8 cellular contexts compared by ENCODE assay signal in the genomic region with DNA sequence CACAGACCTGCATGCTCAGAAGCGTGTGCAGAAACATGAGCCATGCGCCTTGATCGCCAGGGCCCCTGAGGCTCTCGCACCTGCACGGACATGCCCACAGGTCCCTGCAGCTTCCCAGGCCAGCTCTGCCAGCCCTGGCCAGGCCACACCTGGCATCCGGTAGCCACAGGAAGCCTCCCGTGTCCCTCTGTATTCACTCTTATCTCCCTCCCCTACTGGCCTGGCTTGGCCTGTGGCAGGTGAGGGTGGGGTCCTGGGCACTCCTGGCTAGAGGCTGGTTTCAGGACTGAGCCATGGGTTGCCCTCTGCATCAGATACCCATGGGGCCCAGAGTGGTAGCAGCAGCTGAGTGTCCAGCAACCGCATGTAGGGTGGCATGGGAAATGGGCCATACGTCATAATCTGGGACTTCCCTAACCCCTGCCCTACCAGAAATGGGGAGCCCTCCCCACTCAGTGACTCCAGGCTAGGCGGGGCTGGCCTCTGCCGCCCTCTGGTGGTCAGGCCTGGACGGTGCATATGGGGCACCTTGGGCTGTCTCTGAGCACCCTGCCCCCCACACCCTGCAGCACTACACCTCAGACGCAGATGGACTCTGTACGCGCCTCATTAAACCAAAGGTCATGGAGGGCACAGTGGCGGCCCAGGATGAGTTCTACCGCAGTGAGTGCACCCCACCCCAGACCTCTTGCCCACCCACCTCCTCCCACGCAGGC. TPM values are rescaled to one million over a fixed set of nuclear protein-coding genes. Genes with fewer than 3 reads are reported as not detected.
A peak's percentile ranks its signal among the peaks of the same experiment; 100 is the strongest.
DNase-seq lines count a peak whose midpoint lies in the region; ATAC-seq and TF ChIP-seq lines count a peak whose summit lies in the region.

No MANE protein-coding gene starts in this region.

- H3K9me3 ChIP-seq in ovary = no peaks in the 10 kb centered on the region

- peak overlapping the region; percentile 93 for H3K27ac ChIP-seq in RWPE1
- peak overlapping the region; percentile 82 for H3K27ac ChIP-seq in foreskin keratinocyte
- H3K27ac ChIP-seq in ovary = no peak overlapping the region

- TF ChIP-seq EP300 in ovary (IDR thresholded peaks at IDR 0.05) = no peak

- POLR2A ChIA-PET in BJ (lab: Charles Lee) (no interaction called here), RWPE1 (lab: Yijun Ruan, JAX; ENCODE audit: low non-redundant PET) (no interaction called here)

- TF ChIP-seq POLR2A in ovary (IDR thresholded peaks at IDR 0.05) = no peak

- H3K27me3 ChIP-seq in BJ (ENCODE audit: control insufficient read depth, insufficient read depth, low read length) (no peaks in the 10 kb centered on the region), foreskin keratinocyte (no peaks in the 10 kb centered on the region), ovary (no peaks in the 10 kb centered on the region)

- CTCF ChIA-PET in BJ (lab: Yijun Ruan, JAX) = interaction anchor here (0.6 to 3.7 kb wide), 25 partner anchors 8 to 429 kb away, joined by 3 to 31 read pairs (median 5); partner anchors contain the start of genes CSK and LMAN1L
- CTCF ChIA-PET in RWPE1 (lab: Yijun Ruan, JAX) = interaction anchor here (0.7 to 2.6 kb wide), 13 partner anchors 8 to 165 kb away, joined by 3 to 43 read pairs (median 4); partner anchors contain the start of gene CSK

- H3K4me3 ChIP-seq in BJ (ENCODE audit: low read depth, low read length) = no peak overlapping the region
- H3K4me3 ChIP-seq in ovary = no peak overlapping the region

- TF ChIP-seq CTCF in BJ (IDR thresholded peaks at IDR 0.05; ENCODE audit: insufficient read depth, low read depth, low read length) = peak; percentile 99
- TF ChIP-seq CTCF in RWPE1 (conservative IDR thresholded peaks at IDR 0.05; ENCODE audit: low read depth) = peak; percentile 98
- peak; percentile 99 for TF ChIP-seq CTCF in foreskin keratinocyte (conservative IDR thresholded peaks at IDR 0.05)
- peak; percentile 60 to 68 (median 68) for TF ChIP-seq CTCF in ovary (IDR thresholded peaks at IDR 0.05)

- WGBS in ovary, 3 donors = 66 to 68% (median 66%) methylated on average over 14 to 18 of the region's 18 CpGs

- H3K36me3 ChIP-seq in BJ (ENCODE audit: control insufficient read depth, insufficient read depth, low read length) (peaks cover 30% of the 10 kb centered on the region), ovary (no peaks in the 10 kb centered on the region)

- intact Hi-C loops in ovary (cut with DNase I) = no loop called here

- H3K4me1 ChIP-seq in foreskin keratinocyte (peaks cover 16% of the 10 kb centered on the region), ovary (ENCODE audit: insufficient read depth) (no peaks in the 10 kb centered on the region)

- no peak for DNase-seq in BJ (ENCODE audit: low read depth)
- peak; percentile 81 for DNase-seq in HK-2 (ENCODE audit: unreplicated experiment)
- DNase-seq in RWPE1 (ENCODE audit: low spot score) = peak; percentile 98
- peak; percentile 85 for DNase-seq in activated gamma-delta T cell treated with Interleukin-2 at 50 U/mL for 16 hours
- DNase-seq in foreskin keratinocyte = peak; percentile 84 to 91
- DNase-seq in ovary = peak in 4 of 5 donors; percentile 59 to 75 (median 66)
- DNase-seq in ureter (ENCODE audit: low spot score) = peak; percentile 88

- peak; percentile 68 for ATAC-seq in GM19035 (IDR thresholded peaks at IDR 0.05; ENCODE audit: unreplicated experiment)
- peak; percentile 88 for ATAC-seq in foreskin keratinocyte

RNA-seq across cellular contexts. Expression of gene LMAN1L, which starts 12.6 kb away (rescaled TPM):
- polyA plus RNA-seq in BJ (2011; rRNA removed) (not detected in 2 replicates), foreskin keratinocyte (not detected in 2 replicates), ovary (not detected)
- not detected in 2 replicates for polyA minus RNA-seq in BJ (2011; rRNA and poly(A)+ RNA removed)
- total RNA-seq in foreskin keratinocyte (not detected in 2 replicates), ovary (not detected), ureter (not detected)

RNA-seq across cellular contexts. Expression of gene CSK, which starts 18.1 kb away (rescaled TPM):
- polyA plus RNA-seq in BJ (2011; rRNA removed) (15.1 and 25.3 TPM in 2 replicates), foreskin keratinocyte (46.0 and 53.0 TPM in 2 replicates), ovary (10 to 100 TPM in 1 of 2 donors, 1 to 10 TPM in 1; 9.2 to 21.6 TPM)
- polyA minus RNA-seq in BJ (2011; rRNA and poly(A)+ RNA removed) = 28.2 and 28.4 TPM in 2 replicates
- total RNA-seq in foreskin keratinocyte (39.7 and 47.8 TPM in 2 replicates), ovary (10 to 100 TPM; 10.7 to 49.6 (median 42.1) TPM), ureter (61.6 TPM)

RNA-seq across cellular contexts. Expression of gene CPLX3, which starts 26.4 kb away (rescaled TPM):
- polyA plus RNA-seq in BJ (2011; rRNA removed) (not detected in 2 replicates), foreskin keratinocyte (not detected in 2 replicates), ovary (not detected)
- not detected in 2 replicates for polyA minus RNA-seq in BJ (2011; rRNA and poly(A)+ RNA removed)
- total RNA-seq in foreskin keratinocyte (not detected in 2 replicates), ovary (not detected), ureter (not detected)

RNA-seq across cellular contexts. Expression of gene ULK3, which starts 43.0 kb away (rescaled TPM):
- 18.4 and 20.1 TPM in 2 replicates for polyA plus RNA-seq in BJ (2011; rRNA removed)
- 7.6 and 16.0 TPM in 2 replicates for polyA minus RNA-seq in BJ (2011; rRNA and poly(A)+ RNA removed)
- 9.4 and 9.8 TPM in 2 replicates for total RNA-seq in foreskin keratinocyte
- 9.1 TPM in 2 replicates for polyA plus RNA-seq in foreskin keratinocyte
- 10 to 100 TPM; 25.2 to 45.7 (median 27.8) TPM for total RNA-seq in ovary
- polyA plus RNA-seq in ovary = 10 to 100 TPM; 17.4 to 22.6 TPM
- 54.8 TPM for total RNA-seq in ureter

RNA-seq across cellular contexts. Expression of gene CYP1A2, which starts 51.4 kb away (rescaled TPM):
- not detected in 2 replicates for polyA plus RNA-seq in BJ (2011; rRNA removed)
- polyA minus RNA-seq in BJ (2011; rRNA and poly(A)+ RNA removed) = not detected in 2 replicates
- total RNA-seq in foreskin keratinocyte = 0.04 TPM in 1 of 2 replicates, not detected in the other
- not detected in 2 replicates for polyA plus RNA-seq in foreskin keratinocyte
- total RNA-seq in ovary = under 1 TPM in 1 of 7 donors, not detected in 6; 0.23 TPM
- polyA plus RNA-seq in ovary = not detected
- total RNA-seq in ureter = not detected

Comparison
In these comparisons a context has a peak if more than half of its experiments do, and no peak if none do; other contexts are left out.
1. H3K27ac ChIP-seq: peak in RWPE1 (single experiment) and foreskin keratinocyte (single experiment); none in ovary (0 of 2).
2. Peak in every context shown above with its lines, with median percentiles within 50 percentile points of each other: CTCF ChIP-seq.